Comparison of ENCODE assay signal across 11 cellular contexts in genomic region chr1:212106286-212106792, GRCh38.
"Had no signal": no experiment of that assay in that cellular context is flagged by ENCODE, and none has a peak within 500 bp of the region (broad histone marks: within the 10 kb centered on the region; RNA-seq: fewer than 3 reads in every experiment).

No MANE protein-coding gene starts in this region.

- H3K9me3 ChIP-seq: ovary, right lobe of liver had no signal

- H3K27me3 ChIP-seq: ovary, right lobe of liver had no signal

- H3K4me3 Mint-ChIP-seq: activated naive CD4-positive, alpha-beta T cell treated with anti-CD3 and anti-CD28 coated beads, Interleukin-2, amount 10 ng/mL, durations not matched to agents 7 days and 5 days; endodermal cell; naive thymus-derived CD4-positive, alpha-beta T cell; stimulated activated naive CD8-positive, alpha-beta T cell treated with anti-CD3 and anti-CD28 coated beads, Interleukin-15, Interleukin-2, amounts not matched to agents 100 ng/mL and 50 ng/mL, for 24 hours; type B pancreatic cell had no signal

- ATAC-seq: left lobe of liver; naive thymus-derived CD4-positive, alpha-beta T cell; right lobe of liver had no signal

- H3K27me3 Mint-ChIP-seq: activated naive CD4-positive, alpha-beta T cell treated with anti-CD3 and anti-CD28 coated beads, Interleukin-2, amount 10 ng/mL, durations not matched to agents 7 days and 5 days; naive thymus-derived CD4-positive, alpha-beta T cell; stimulated activated naive CD8-positive, alpha-beta T cell treated with anti-CD3 and anti-CD28 coated beads, Interleukin-15, Interleukin-2, amounts not matched to agents 100 ng/mL and 50 ng/mL, for 24 hours; type B pancreatic cell had no signal

- DNase-seq: activated CD4-positive, alpha-beta T cell treated with anti-CD3 and anti-CD28 coated beads for 1 hour; activated CD4-positive, alpha-beta T cell treated with anti-CD3 and anti-CD28 coated beads, Interleukin-2, amount 50 U/mL, for 48 hours; activated naive CD4-positive, alpha-beta T cell treated with anti-CD3 and anti-CD28 coated beads, Interleukin-2, amount 10 ng/mL, durations not matched to agents 7 days and 5 days; endodermal cell; erythroblast; naive thymus-derived CD4-positive, alpha-beta T cell; ovary; right lobe of liver had no signal

- H3K27ac Mint-ChIP-seq: activated naive CD4-positive, alpha-beta T cell treated with anti-CD3 and anti-CD28 coated beads, Interleukin-2, amount 10 ng/mL, durations not matched to agents 7 days and 5 days; endodermal cell; naive thymus-derived CD4-positive, alpha-beta T cell; stimulated activated naive CD8-positive, alpha-beta T cell treated with anti-CD3 and anti-CD28 coated beads, Interleukin-15, Interleukin-2, amounts not matched to agents 100 ng/mL and 50 ng/mL, for 24 hours; type B pancreatic cell had no signal

- H3K4me3 ChIP-seq: ovary, right lobe of liver had no signal

- H3K27ac ChIP-seq: ovary, right lobe of liver had no signal

- H3K9me3 Mint-ChIP-seq: activated naive CD4-positive, alpha-beta T cell treated with anti-CD3 and anti-CD28 coated beads, Interleukin-2, amount 10 ng/mL, durations not matched to agents 7 days and 5 days; endodermal cell; naive thymus-derived CD4-positive, alpha-beta T cell; stimulated activated naive CD8-positive, alpha-beta T cell treated with anti-CD3 and anti-CD28 coated beads, Interleukin-15, Interleukin-2, amounts not matched to agents 100 ng/mL and 50 ng/mL, for 24 hours; type B pancreatic cell had no signal

- H3K36me3 ChIP-seq: ovary, right lobe of liver had no signal
